ENCODE assay signal across 22 cellular contexts in the genomic region with DNA sequence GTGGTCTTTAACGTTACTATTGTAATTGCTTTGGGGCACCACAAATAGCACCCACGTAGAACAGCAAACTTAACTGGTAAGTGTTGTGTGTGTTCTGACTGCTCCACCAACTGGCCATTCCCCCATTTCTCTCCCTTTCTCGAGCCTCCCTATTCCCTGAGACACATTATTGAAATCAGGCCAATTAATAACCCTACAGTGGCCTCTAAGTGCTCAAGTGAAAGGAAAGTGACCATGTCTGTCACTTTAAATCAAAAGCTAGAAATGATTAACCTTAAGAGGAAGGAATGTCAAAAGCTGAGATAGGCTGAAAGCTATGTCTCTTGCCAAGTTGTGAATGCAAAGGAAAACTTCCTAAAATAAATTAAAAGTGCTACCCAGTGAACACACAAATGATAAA. TPM values are rescaled to one million over a fixed set of nuclear protein-coding genes. Genes with fewer than 3 reads are reported as not detected.
DNase-seq lines count a peak whose midpoint lies in the region; ATAC-seq, FAIRE-seq and TF ChIP-seq lines count a peak whose summit lies in the region.
"Had no signal": no experiment of that assay in that cellular context is flagged by ENCODE, and none has a peak within 500 bp of the region (broad histone marks: within the 10 kb centered on the region; RNA-seq: fewer than 3 reads in every experiment).

No MANE protein-coding gene starts in this region.

- H3K4me3 ChIP-seq in OCI-LY3 (ENCODE audit: low read length) (no peak overlapping the region), cardiac muscle cell (no peak overlapping the region), right lobe of liver (no peak overlapping the region), trophoblast cell (ENCODE audit: low read depth, low read length) (no peak overlapping the region)
- H3K4me3 ChIP-seq: GM23338, psoas muscle had no signal

- no peak overlapping the region for H4K12ac ChIP-seq in trophoblast cell (ENCODE audit: low read depth, low read length)

- peak overlapping the region; percentile 47 for H3K4me3 Mint-ChIP-seq in type B pancreatic cell
- H3K4me3 Mint-ChIP-seq: activated CD4-positive, alpha-beta T cell treated with anti-CD3 and anti-CD28 coated beads, Interleukin-2, amount 10 ng/mL, durations not matched to agents 24 days and 14 days; GM23338; nephron progenitor cell; T-cell had no signal

- H3K27me3 ChIP-seq in OCI-LY3 (ENCODE audit: low read depth, low read length) (0 out of 2 replicates have a peak, but pooled peaks cover 3% of the 10 kb centered on the region), cardiac muscle cell (no peaks in the 10 kb centered on the region), right lobe of liver (no peaks in the 10 kb centered on the region), trophoblast cell (ENCODE audit: insufficient read depth, low read length) (no peaks in the 10 kb centered on the region)

- H3K27ac ChIP-seq in OCI-LY3 (ENCODE audit: low read length) (no peak overlapping the region), cardiac muscle cell (peak overlapping the region; percentile 92), right lobe of liver (peak overlapping the region in 1 of 3 donors; percentile 19), trophoblast cell (ENCODE audit: low read depth, low read length) (no peak overlapping the region)
- H3K27ac ChIP-seq: KMS-11, psoas muscle had no signal

- no peak overlapping the region for H2AK5ac ChIP-seq in trophoblast cell (ENCODE audit: low read length)

- H3K9me3 Mint-ChIP-seq in type B pancreatic cell = no peaks in the 10 kb centered on the region
- H3K9me3 Mint-ChIP-seq: activated CD4-positive, alpha-beta T cell treated with anti-CD3 and anti-CD28 coated beads, Interleukin-2, amount 10 ng/mL, durations not matched to agents 24 days and 14 days; GM23338; nephron progenitor cell; T-cell had no signal

- no peak overlapping the region for H2BK120ac ChIP-seq in trophoblast cell (ENCODE audit: insufficient read depth, low read length, poor library complexity)

- intact Hi-C loops in right lobe of liver (cut with DNase I) = no loop called here

- peaks cover 26% of the 10 kb centered on the region for H3K4me1 Mint-ChIP-seq in type B pancreatic cell (ENCODE audit: unreplicated experiment)
- H3K4me1 Mint-ChIP-seq: activated CD4-positive, alpha-beta T cell treated with anti-CD3 and anti-CD28 coated beads, Interleukin-2, amount 10 ng/mL, durations not matched to agents 24 days and 14 days had no signal

- H3K4me2 ChIP-seq in OCI-LY3 (ENCODE audit: low read length) (peak overlapping the region; percentile 24; the same call in 1 of the 2 replicates), trophoblast cell (ENCODE audit: low read length) (no peak overlapping the region)
- H3K4me2 ChIP-seq: GM23338, KMS-11 had no signal

- TF ChIP-seq POLR2A in right lobe of liver (IDR thresholded peaks at IDR 0.05) = no peak

- H3K27ac Mint-ChIP-seq in type B pancreatic cell = peak overlapping the region; percentile 52
- H3K27ac Mint-ChIP-seq: activated CD4-positive, alpha-beta T cell treated with anti-CD3 and anti-CD28 coated beads, Interleukin-2, amount 10 ng/mL, durations not matched to agents 24 days and 14 days; GM23338; nephron progenitor cell; T-cell had no signal

- TF ChIP-seq CTCF in OCI-LY3 (IDR thresholded peaks at IDR 0.05; ENCODE audit: low read depth, low read length) (no peak), cardiac muscle cell (IDR thresholded peaks at IDR 0.05; ENCODE audit: low read depth, low read length) (no peak), right lobe of liver (IDR thresholded peaks at IDR 0.05) (no peak), type B pancreatic cell (conservative IDR thresholded peaks at IDR 0.05) (no peak)

- H3K23ac ChIP-seq in trophoblast cell (ENCODE audit: low read length) = no peak overlapping the region

- H4K91ac ChIP-seq in trophoblast cell (ENCODE audit: low read depth, low read length) = no peak overlapping the region

- no peaks in the 10 kb centered on the region for H3K36me3 ChIP-seq in OCI-LY3 (replicated peaks; ENCODE audit: low read depth, low read length)
- no peaks in the 10 kb centered on the region for H3K36me3 ChIP-seq in cardiac muscle cell
- no peaks in the 10 kb centered on the region for H3K36me3 ChIP-seq in right lobe of liver
- no peaks in the 10 kb centered on the region for H3K36me3 ChIP-seq in trophoblast cell (ENCODE audit: control insufficient read depth in 1 of 2, insufficient read depth in 2 of 2, low read length in 2 of 2)

- H3K9ac ChIP-seq in OCI-LY3 (ENCODE audit: low read length) = no peak overlapping the region
- no peak overlapping the region for H3K9ac ChIP-seq in trophoblast cell (ENCODE audit: low read length)
- H3K9ac ChIP-seq: KMS-11 had no signal

- ATAC-seq in right lobe of liver (peak; percentile 71 to 85 (median 82)), HG03175 (IDR thresholded peaks at IDR 0.05; ENCODE audit: unreplicated experiment) (no peak)
- ATAC-seq: GM23338, psoas muscle, T-cell had no signal

- no peak overlapping the region for H3K14ac ChIP-seq in trophoblast cell (ENCODE audit: low read length)

- H2AFZ ChIP-seq in OCI-LY3 (ENCODE audit: low read depth, low read length) (no peak overlapping the region), trophoblast cell (ENCODE audit: insufficient read depth, low read length, poor library complexity) (no peak overlapping the region)
- H2AFZ ChIP-seq: GM23338 had no signal

- H3K4me1 ChIP-seq in OCI-LY3 (ENCODE audit: low read length) (peaks cover 17% of the 10 kb centered on the region), cardiac muscle cell (ENCODE audit: low read depth) (peaks cover 66% of the 10 kb centered on the region), right lobe of liver (peaks cover 0 to 29% (median 14%) of the 10 kb centered on the region in 4 donors), trophoblast cell (ENCODE audit: control insufficient read depth in 1 of 2, insufficient read depth in 2 of 2, low read length in 2 of 2) (peaks cover 0 to under 1% of the 10 kb centered on the region in 2 experiments)

- H3K79me1 ChIP-seq in trophoblast cell (ENCODE audit: low read length) = no peaks in the 10 kb centered on the region

- DNase-seq in cardiac muscle cell (ENCODE audit: low read depth in 1 of 2, low spot score in 1 of 2) (no peak), right lobe of liver (no peak), type B pancreatic cell (ENCODE audit: extremely low spot score, unreplicated experiment) (no peak), urothelium cell line (ENCODE audit: low spot score) (no peak), trophoblast cell (no peak)
- DNase-seq: activated CD4-positive, alpha-beta T cell treated with anti-CD3 and anti-CD28 coated beads, Interleukin-2, amount 10 ng/mL, durations not matched to agents 24 days and 14 days; activated CD8-positive, alpha-beta memory T cell treated with anti-CD3 and anti-CD28 coated beads, Interleukin-2, amount 50 U/mL, for 4 hours; activated gamma-delta T cell; mesenchymal stem cell; NCI-H1092; NCI-H2081 treated with DMSO at 0.1 percent for 48 hours; NCI-H524; nephron progenitor cell; psoas muscle; stimulated activated CD4-positive, alpha-beta T cell treated with anti-CD3 and anti-CD28 coated beads, Interleukin-12 subunit alpha, Interleukin-12 subunit beta, amount 100 ng/mL, for 4 hours; stimulated activated CD8-positive, alpha-beta memory T cell treated with anti-CD3 and anti-CD28 coated beads, Interleukin-4, amount 100 ng/mL, for 48 hours; substantia nigra; T-cell had no signal

- no peaks in the 10 kb centered on the region for H3K9me3 ChIP-seq in OCI-LY3 (ENCODE audit: insufficient read depth, low read length)
- H3K9me3 ChIP-seq in cardiac muscle cell (ENCODE audit: low read depth) = no peaks in the 10 kb centered on the region
- no peaks in the 10 kb centered on the region for H3K9me3 ChIP-seq in right lobe of liver
- H3K9me3 ChIP-seq in trophoblast cell (ENCODE audit: insufficient read depth, low read depth, low read length) = no peaks in the 10 kb centered on the region
- H3K9me3 ChIP-seq: psoas muscle had no signal

- FAIRE-seq in urothelium cell line (lab: Jason Lieb, UNC) = no peak

- H2BK5ac ChIP-seq in trophoblast cell (ENCODE audit: low read depth, low read length, poor library complexity) = no peak overlapping the region

- H3K36me3 Mint-ChIP-seq in type B pancreatic cell = no peaks in the 10 kb centered on the region
- H3K36me3 Mint-ChIP-seq: T-cell had no signal

- no peaks in the 10 kb centered on the region for H3K27me3 Mint-ChIP-seq in type B pancreatic cell
- H3K27me3 Mint-ChIP-seq: T-cell had no signal

- no peaks in the 10 kb centered on the region for H4K20me1 ChIP-seq in OCI-LY3 (ENCODE audit: insufficient read depth, low read length)

- no peak overlapping the region for H3K4ac ChIP-seq in trophoblast cell (ENCODE audit: low read depth, low read length)

- H2BK12ac ChIP-seq in trophoblast cell (ENCODE audit: low read length) = no peak overlapping the region

- H3K18ac ChIP-seq in trophoblast cell (ENCODE audit: low read length) = no peak overlapping the region

- WGBS in right lobe of liver (ENCODE audit: insufficient coverage, low coverage, low lambda C conversion rate, missing lambda C conversion rate) = 27% methylated on average over 3 of the region's 3 CpGs
- no CpG with 5 or more reads among the region's 3 CpGs for WGBS in trophoblast cell (ENCODE audit: extremely low coverage, insufficient coverage, insufficient read length)

- H3K79me2 ChIP-seq in OCI-LY3 (ENCODE audit: low read length) (no peaks in the 10 kb centered on the region), trophoblast cell (ENCODE audit: control insufficient read depth, insufficient read depth, low read length, poor library complexity) (no peaks in the 10 kb centered on the region)

- H4K8ac ChIP-seq in trophoblast cell (ENCODE audit: low read depth, low read length) = no peak overlapping the region

RNA-seq across cellular contexts. Expression of a gene that starts 22.3 kb away (rescaled TPM):
- 60.1 and 124 TPM in 2 replicates for total RNA-seq in cardiac muscle cell
- polyA plus RNA-seq in cardiac muscle cell = 88.5 and 113 TPM in 2 replicates
- total RNA-seq in right lobe of liver = 10 to 100 TPM in 5 of 6 experiments, 1 to 10 TPM in 1; 9.2 to 22.4 (median 13.9) TPM
- total RNA-seq in type B pancreatic cell (ENCODE audit: low replicate concordance) = 20.4 and 42.0 TPM in 2 replicates
- 7.6 and 7.8 TPM in 2 replicates for polyA plus RNA-seq in trophoblast cell (2013)
